In genomic region chr20:20732641-20733040, GRCh38 we compare ENCODE assay signal across 2 cellular contexts.
TF ChIP-seq lines count a peak whose summit lies in the region.

No MANE protein-coding gene starts in this region.

TF ChIP-seq in HEK293T, 16 proteins besides CTCF, POLR2A, EP300 and RAD21 (continued from another document):
- TF ChIP-seq PKNOX1 (IDR thresholded peaks at IDR 0.05), result 0 out of 2 replicates have a peak, but pooled peaks have one; percentile 11

TF ChIP-seq in GM12878, 131 proteins besides CTCF, POLR2A, EP300 and RAD21 (continued from another document):
- TF ChIP-seq FOXM1 (IDR thresholded peaks at IDR 0.05; ENCODE audit: low read depth, low read length), result peak; percentile 40; the same call in 1 of the 2 replicates
- 0 out of 2 replicates have a peak, but pooled peaks have one; percentile 12 for TF ChIP-seq ATF2 (IDR thresholded peaks at IDR 0.05; ENCODE audit: low read length)
- peak; percentile 41; the same call in 1 of the 2 replicates for TF ChIP-seq TCF7 (IDR thresholded peaks at IDR 0.05; ENCODE audit: borderline replicate concordance)
- no peak for TF ChIP-seq NFIC (IDR thresholded peaks at IDR 0.05; ENCODE audit: low read depth, low read length)
